Comparison of ENCODE assay signal across 9 cellular contexts in the genomic region with DNA sequence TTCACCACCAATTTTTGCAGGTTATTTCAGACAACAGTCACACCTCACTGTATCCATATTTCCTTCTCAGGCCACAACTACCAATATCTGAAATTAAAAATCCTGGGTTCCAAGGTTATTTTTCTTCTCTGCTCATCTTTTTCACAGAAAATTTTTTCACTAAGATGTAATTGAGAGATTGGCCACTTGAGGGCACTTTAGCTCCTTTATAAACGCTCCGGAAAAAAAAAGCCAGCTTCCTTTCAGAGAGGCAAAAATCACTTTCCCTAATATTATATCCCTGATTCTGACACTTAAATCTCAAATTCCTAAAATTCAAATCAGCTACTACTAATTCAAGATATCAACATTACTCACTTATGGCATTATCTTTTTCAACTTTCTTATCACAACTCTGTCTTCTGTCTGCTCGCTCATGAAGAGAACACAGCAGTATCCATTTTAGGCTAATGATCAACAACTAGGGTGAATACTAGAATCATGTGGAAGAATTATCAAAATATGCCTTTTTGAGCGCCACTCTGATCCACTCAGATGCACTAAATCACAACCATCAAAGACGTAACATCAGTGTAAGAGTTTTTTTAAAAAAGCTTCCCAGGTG.
DNase-seq lines count a peak whose midpoint lies in the region; ATAC-seq and TF ChIP-seq lines count a peak whose summit lies in the region.
"Had no signal": no experiment of that assay in that cellular context is flagged by ENCODE, and none has a peak within 500 bp of the region (broad histone marks: within the 10 kb centered on the region; RNA-seq: fewer than 3 reads in every experiment).

No MANE protein-coding gene starts in this region.

- no peaks in the 10 kb centered on the region for H3K27me3 ChIP-seq in Karpas-422 (ENCODE audit: low read length)
- peaks cover 4% of the 10 kb centered on the region for H3K27me3 ChIP-seq in RWPE2 (ENCODE audit: insufficient read depth, poor library complexity, severe bottlenecking)
- H3K27me3 ChIP-seq: SJCRH30 had no signal

- H3K27ac ChIP-seq in Karpas-422 (ENCODE audit: low read length), result no peak overlapping the region
- H3K27ac ChIP-seq in RWPE2 (ENCODE audit: poor library complexity, severe bottlenecking), result no peak overlapping the region
- H3K27ac ChIP-seq: SJCRH30 had no signal

- H3K36me3 ChIP-seq in Karpas-422 (ENCODE audit: insufficient read depth, low read length) (no peaks in the 10 kb centered on the region), RWPE2 (ENCODE audit: low read depth) (no peaks in the 10 kb centered on the region)
- H3K36me3 ChIP-seq: SJCRH30 had no signal

- H4K20me1 ChIP-seq in Karpas-422 (ENCODE audit: insufficient read depth, low read depth, low read length), result no peaks in the 10 kb centered on the region

- TF ChIP-seq CTCF in RWPE2 (IDR thresholded peaks at IDR 0.05; ENCODE audit: poor library complexity, severe bottlenecking) (peak; percentile 74), retinal pigment epithelial cell (conservative IDR thresholded peaks at IDR 0.05; ENCODE audit: low read depth, low read length) (peak; percentile 43)

- H3K9me2 ChIP-seq in Karpas-422 (replicated peaks; ENCODE audit: insufficient read depth, low read length), result no peaks in the 10 kb centered on the region

- H3K79me2 ChIP-seq in Karpas-422 (ENCODE audit: low read length), result no peaks in the 10 kb centered on the region

- no peak for ATAC-seq in RWPE2 (ENCODE audit: low read depth)
- no peak for ATAC-seq in HG03039 (IDR thresholded peaks at IDR 0.05; ENCODE audit: unreplicated experiment)

- peak overlapping the region; percentile 52 for H3K4me2 ChIP-seq in Karpas-422 (ENCODE audit: low read depth, low read length, poor library complexity, severe bottlenecking)

- H3K4me1 ChIP-seq in Karpas-422 (ENCODE audit: low read length) (peaks cover 18% of the 10 kb centered on the region), RWPE2 (ENCODE audit: insufficient read depth, poor library complexity, severe bottlenecking) (peaks cover 3% of the 10 kb centered on the region)
- H3K4me1 ChIP-seq: SJCRH30 had no signal

- H3K9me3 ChIP-seq in Karpas-422 (ENCODE audit: low read length) (no peaks in the 10 kb centered on the region), RWPE2 (ENCODE audit: severe bottlenecking) (no peaks in the 10 kb centered on the region)
- H3K9me3 ChIP-seq: SJCRH30 had no signal

- no peak overlapping the region for H3K9ac ChIP-seq in Karpas-422 (ENCODE audit: low read length)

- peak overlapping the region; percentile 69; the same call in 1 of the 2 replicates for H2AFZ ChIP-seq in Karpas-422 (ENCODE audit: low read length)

- H3K4me3 ChIP-seq in Karpas-422 (ENCODE audit: low read length), result no peak overlapping the region
- no peak overlapping the region for H3K4me3 ChIP-seq in RWPE2 (ENCODE audit: severe bottlenecking)
- H3K4me3 ChIP-seq in retinal pigment epithelial cell (ENCODE audit: low read length), result no peak overlapping the region
- H3K4me3 ChIP-seq: SJCRH30 had no signal

- DNase-seq in DMS53 treated with DMSO at 0.1 percent for 48 hours (lab: John Stamatoyannopoulos, UW; ENCODE audit: unreplicated experiment), result peak; percentile 38
- peak; percentile 84 for DNase-seq in Karpas-422
- DNase-seq in RWPE2 (ENCODE audit: low spot score), result no peak
- DNase-seq in fibroblast of peridontal ligament (ENCODE audit: extremely low read depth), result peak; percentile 65
- no peak for DNase-seq in retinal pigment epithelial cell (ENCODE audit: low read depth)
- no peak for DNase-seq in mucosa of gallbladder (ENCODE audit: low spot score)
- DNase-seq in islet precursor cell, result no peak

Comparison
In these comparisons a context has a peak if more than half of its experiments do, and no peak if none do; other contexts are left out.
1. DNase-seq: peak in DMS53 treated with DMSO at 0.1 percent for 48 hours (single experiment), Karpas-422 (single experiment) and fibroblast of peridontal ligament (single experiment); none in RWPE2 (single experiment), retinal pigment epithelial cell (single experiment), mucosa of gallbladder (single experiment) and islet precursor cell (single experiment).